In the genomic region with DNA sequence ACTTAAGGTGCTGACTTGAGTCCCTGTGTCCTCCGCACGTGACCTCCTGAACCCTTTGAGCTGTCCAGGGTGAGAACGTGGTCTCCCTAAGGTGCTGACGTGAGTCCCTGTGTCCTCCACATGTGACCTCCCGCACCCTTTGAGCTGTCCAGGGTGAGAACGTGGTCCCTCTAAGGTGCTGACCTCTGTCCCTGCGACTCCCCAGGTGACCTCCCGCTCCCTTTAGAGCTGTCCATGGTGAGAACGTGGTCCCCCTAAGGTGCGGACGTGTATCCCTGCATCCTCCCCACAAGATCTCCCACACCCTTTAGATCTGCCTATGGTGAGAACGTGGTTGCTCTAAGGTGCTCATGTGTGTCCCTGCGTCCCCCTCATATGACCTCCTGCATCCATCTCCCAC, we compare ENCODE assay signal across 21 cellular contexts.
DNase-seq lines count a peak whose midpoint lies in the region; ATAC-seq, FAIRE-seq and TF ChIP-seq lines count a peak whose summit lies in the region.
"Had no signal": no experiment of that assay in that cellular context is flagged by ENCODE, and none has a peak within 500 bp of the region (broad histone marks: within the 10 kb centered on the region; RNA-seq: fewer than 3 reads in every experiment).

No MANE protein-coding gene starts in this region.

- H2AFZ ChIP-seq in osteoblast (ENCODE audit: low read length), result no peak overlapping the region

- no peak overlapping the region for H3K27ac ChIP-seq in osteoblast (ENCODE audit: low read depth, low read length)
- no peak overlapping the region for H3K27ac ChIP-seq in upper lobe of right lung
- no peak overlapping the region for H3K27ac ChIP-seq in breast epithelium

- H3K4me1 ChIP-seq in osteoblast (ENCODE audit: insufficient read depth, low read length) (no peaks in the 10 kb centered on the region), upper lobe of right lung (no peaks in the 10 kb centered on the region), breast epithelium (no peaks in the 10 kb centered on the region)
- H3K4me1 ChIP-seq: BE2C, HAP-1 had no signal

- intact Hi-C loops in upper lobe of right lung (cut with DNase I) (no loop called here), breast epithelium (cut with DNase I; ENCODE audit: low total_unique reads) (no loop called here)

- H4K20me1 ChIP-seq in osteoblast (ENCODE audit: insufficient read depth, low read length), result no peaks in the 10 kb centered on the region

- no peak for TF ChIP-seq POLR2A in breast epithelium (IDR thresholded peaks at IDR 0.05)

- no peaks in the 10 kb centered on the region for H3K36me3 ChIP-seq in bronchial epithelial cell (ENCODE audit: control insufficient read depth, insufficient read depth, low read length)
- no peaks in the 10 kb centered on the region for H3K36me3 ChIP-seq in osteoblast (ENCODE audit: insufficient read depth, low read length)
- no peaks in the 10 kb centered on the region for H3K36me3 ChIP-seq in upper lobe of right lung
- H3K36me3 ChIP-seq in breast epithelium, result no peaks in the 10 kb centered on the region
- H3K36me3 ChIP-seq: BE2C, HAP-1 had no signal

- DNase-seq in bronchial epithelial cell (ENCODE audit: low read depth) (no peak), mesenteric fat pad (ENCODE audit: low spot score) (peak; percentile 39), osteoblast (ENCODE audit: insufficient read length, low spot score, missing footprints) (peak; percentile 61), upper lobe of right lung (no peak), GOT3 (lab: John Stamatoyannopoulos, UW) (no peak), breast epithelium (ENCODE audit: low spot score in 2 of 2) (no peak)
- DNase-seq: ACHN; BE2C; C1 segment of cervical spinal cord; CD4-positive, CD25-positive, alpha-beta regulatory T cell; CD8-positive, alpha-beta memory T cell; COR-L47; DMS 273 treated with DMSO at 0.1 percent for 48 hours; DMS53; DND-41; EL had no signal

- FAIRE-seq in bronchial epithelial cell (lab: Jason Lieb, UNC), result peak; percentile 85
- FAIRE-seq: A204.1, GM12878, GM19239 had no signal

- no peaks in the 10 kb centered on the region for H3K27me3 ChIP-seq in bronchial epithelial cell (ENCODE audit: control insufficient read depth, insufficient read depth, low read length)
- H3K27me3 ChIP-seq in osteoblast (ENCODE audit: insufficient read depth, low read length), result no peaks in the 10 kb centered on the region
- no peaks in the 10 kb centered on the region for H3K27me3 ChIP-seq in upper lobe of right lung
- peaks cover 0 to 25% of the 10 kb centered on the region in 2 donors for H3K27me3 ChIP-seq in breast epithelium
- H3K27me3 ChIP-seq: BE2C had no signal

- H3K4me3 ChIP-seq in bronchial epithelial cell (ENCODE audit: low read depth, low read length) (no peak overlapping the region), osteoblast (ENCODE audit: insufficient read depth, low read length) (no peak overlapping the region), upper lobe of right lung (no peak overlapping the region), breast epithelium (no peak overlapping the region)
- H3K4me3 ChIP-seq: GM12878, HAP-1 had no signal

- no peak overlapping the region for H3K4me2 ChIP-seq in osteoblast (ENCODE audit: insufficient read depth, low read length)

- TF ChIP-seq CTCF in bronchial epithelial cell (IDR thresholded peaks at IDR 0.05; ENCODE audit: insufficient read depth, low read length, severe bottlenecking) (no peak), osteoblast (IDR thresholded peaks at IDR 0.05; ENCODE audit: extremely low read depth, low read depth, low read length) (no peak), upper lobe of right lung (IDR thresholded peaks at IDR 0.05) (no peak), breast epithelium (IDR thresholded peaks at IDR 0.05) (no peak)

- ATAC-seq in upper lobe of right lung, result peak; percentile 19
- no peak for ATAC-seq in GM19328 (IDR thresholded peaks at IDR 0.05; ENCODE audit: unreplicated experiment)
- ATAC-seq: GM12878 had no signal

- no peaks in the 10 kb centered on the region for H3K79me2 ChIP-seq in osteoblast (ENCODE audit: insufficient read depth, low read length)

- peaks cover 2% of the 10 kb centered on the region for H3K9me3 ChIP-seq in osteoblast (ENCODE audit: low read depth, low read length)
- no peaks in the 10 kb centered on the region for H3K9me3 ChIP-seq in upper lobe of right lung
- H3K9me3 ChIP-seq in breast epithelium, result no peaks in the 10 kb centered on the region
- H3K9me3 ChIP-seq: BE2C, HAP-1 had no signal

Comparison
In these comparisons a context has a peak if more than half of its experiments do, and no peak if none do; other contexts are left out.
1. DNase-seq: peak in mesenteric fat pad (single experiment) and osteoblast (single experiment); none in bronchial epithelial cell (single experiment), upper lobe of right lung (single experiment), GOT3 (single experiment) and breast epithelium (0 of 2).